12 cellular contexts compared by ENCODE assay signal in the genomic region with DNA sequence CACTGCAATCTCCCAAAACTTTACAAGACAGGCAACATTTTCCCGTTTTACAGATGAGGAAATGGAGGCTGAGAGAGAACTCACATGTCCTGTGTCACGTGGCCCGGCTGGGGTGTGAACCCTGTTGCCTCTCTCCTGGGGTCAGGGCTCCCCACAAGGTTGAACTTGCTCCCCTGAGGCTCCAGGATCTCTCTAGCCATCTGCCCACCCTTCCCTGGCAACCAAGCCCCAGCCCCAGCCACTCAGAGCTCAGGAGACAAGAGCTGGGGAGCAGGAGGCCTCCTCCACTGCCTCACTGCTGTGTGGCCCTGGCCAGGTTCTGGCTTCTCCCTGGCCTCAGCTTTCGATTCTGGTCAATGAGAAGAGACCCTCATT. TPM values are rescaled to one million over a fixed set of nuclear protein-coding genes. Genes with fewer than 3 reads are reported as not detected.
A peak's percentile ranks its signal among the peaks of the same experiment; 100 is the strongest.
DNase-seq lines count a peak whose midpoint lies in the region; ATAC-seq, FAIRE-seq and TF ChIP-seq lines count a peak whose summit lies in the region.
"Had no signal": no experiment of that assay in that cellular context is flagged by ENCODE, and none has a peak within 500 bp of the region (broad histone marks: within the 10 kb centered on the region; RNA-seq: fewer than 3 reads in every experiment).

No MANE protein-coding gene starts in this region.

- no peaks in the 10 kb centered on the region for H3F3A ChIP-seq in GM23338 (replicated peaks; ENCODE audit: low read depth)

- intact Hi-C loops in CD4-positive, alpha-beta memory T cell (cut with micrococcal nuclease): no loop called here
- intact Hi-C loops in natural killer cell (cut with micrococcal nuclease) (no loop called here), lower leg skin (cut with DNase I; ENCODE audit: low total_unique reads) (no loop called here)

- WGBS in lower leg skin, 2 donors: 60 to 64% methylated on average over 4 of the region's 4 CpGs

- H3K79me2 ChIP-seq in GM23338 (replicated peaks; ENCODE audit: insufficient read depth): no peaks in the 10 kb centered on the region

- peak overlapping the region; percentile 95 to 99 (median 98) for H3K27ac Mint-ChIP-seq in CD4-positive, alpha-beta memory T cell
- H3K27ac Mint-ChIP-seq in GM23338 (no peak overlapping the region), natural killer cell (peak overlapping the region; percentile 99 to 100)

- peaks cover 88 to 100% (median 96%) of the 10 kb centered on the region in 4 donors for H3K4me1 Mint-ChIP-seq in CD4-positive, alpha-beta memory T cell
- H3K4me1 Mint-ChIP-seq in GM23338: peaks cover 27% of the 10 kb centered on the region
- peaks cover 88 to 100% of the 10 kb centered on the region in 2 donors for H3K4me1 Mint-ChIP-seq in natural killer cell

- no peak overlapping the region for H3K4me2 ChIP-seq in GM23338

- TF ChIP-seq POLR2A in lower leg skin (IDR thresholded peaks at IDR 0.05): no peak
- no peak for TF ChIP-seq POLR2A in erythroblast (IDR thresholded peaks at IDR 0.05; ENCODE audit: low read length)
- TF ChIP-seq POLR2A in H54 (IDR thresholded peaks at IDR 0.05; ENCODE audit: low read depth, low read length): no peak

- H3K9me3 ChIP-seq in CD4-positive, alpha-beta memory T cell (ENCODE audit: control insufficient read depth in 1 of 2, low read length in 2 of 2): no peaks in the 10 kb centered on the region
- H3K9me3 ChIP-seq: prostate gland, SJCRH30 had no signal

- peak overlapping the region in 1 of 2 donors; percentile 12 for H3K4me3 ChIP-seq in CD4-positive, alpha-beta memory T cell (ENCODE audit: low read length in 2 of 2)
- H3K4me3 ChIP-seq in GM23338 (no peak overlapping the region), lower leg skin (ENCODE audit: low read depth, poor library complexity, severe bottlenecking) (no peak overlapping the region)
- H3K4me3 ChIP-seq: prostate gland, SJCRH30 had no signal

- no peak for DNase-seq in CD4-positive, alpha-beta memory T cell
- DNase-seq in GM23338 (ENCODE audit: low spot score): no peak
- no peak for DNase-seq in natural killer cell
- DNase-seq in lower leg skin (ENCODE audit: low spot score in 2 of 2): no peak
- DNase-seq in erythroblast (lab: John Stamatoyannopoulos, UW): no peak
- DNase-seq in H54 (ENCODE audit: insufficient read length, low spot score): no peak
- no peak for DNase-seq in SKM-1 treated with dmso at 0.1 percent for 144 hours (lab: John Stamatoyannopoulos, UW; ENCODE audit: unreplicated experiment)
- DNase-seq: activated CD8-positive, alpha-beta memory T cell treated with anti-CD3 and anti-CD28 coated beads for 24 hours; SJCRH30 had no signal

- peak overlapping the region; percentile 72 for H2AFZ ChIP-seq in GM23338

- no peaks in the 10 kb centered on the region for H3K9me2 ChIP-seq in GM23338 (ENCODE audit: insufficient read depth)

- ATAC-seq in GM23338 (no peak), natural killer cell (no peak)

- H3K4me3 Mint-ChIP-seq in CD4-positive, alpha-beta memory T cell: peak overlapping the region; percentile 69 to 98 (median 88)
- no peak overlapping the region for H3K4me3 Mint-ChIP-seq in GM23338
- peak overlapping the region; percentile 87 for H3K4me3 Mint-ChIP-seq in natural killer cell

- H3K36me3 Mint-ChIP-seq in CD4-positive, alpha-beta memory T cell: peaks cover 33 to 72% of the 10 kb centered on the region in 2 donors
- H3K36me3 Mint-ChIP-seq in GM23338 (ENCODE audit: low read depth) (no peaks in the 10 kb centered on the region), natural killer cell (no peaks in the 10 kb centered on the region)

- no peaks in the 10 kb centered on the region for H4K20me1 ChIP-seq in GM23338 (replicated peaks; ENCODE audit: insufficient read depth)

- peaks cover 0 to 2% (median 0%) of the 10 kb centered on the region in 8 donors for H3K9me3 Mint-ChIP-seq in CD4-positive, alpha-beta memory T cell
- H3K9me3 Mint-ChIP-seq in GM23338: no peaks in the 10 kb centered on the region
- no peaks in the 10 kb centered on the region for H3K9me3 Mint-ChIP-seq in natural killer cell

- H3K27ac ChIP-seq in CD4-positive, alpha-beta memory T cell (ENCODE audit: low read depth, low read length): peak overlapping the region; percentile 92
- no peak overlapping the region for H3K27ac ChIP-seq in GM23338 (ENCODE audit: low read depth)
- H3K27ac ChIP-seq in angular gyrus (ENCODE audit: low read depth, low read length): peak overlapping the region; percentile 37
- H3K27ac ChIP-seq: prostate gland, SJCRH30 had no signal

- CTCF ChIA-PET in CD4-positive, alpha-beta memory T cell (lab: Charles Lee; ENCODE audit: partially characterized antibody): interaction anchor here (1.3 to 18.5 kb wide), 4 partner anchors 11 to 36 kb away, joined by 3 to 270 read pairs (median 98); a partner anchor contains a TSS

- no peaks in the 10 kb centered on the region for H3K27me3 Mint-ChIP-seq in CD4-positive, alpha-beta memory T cell
- peaks cover 17% of the 10 kb centered on the region for H3K27me3 Mint-ChIP-seq in GM23338 (ENCODE audit: insufficient read depth, low read depth, poor library complexity)
- no peaks in the 10 kb centered on the region for H3K27me3 Mint-ChIP-seq in natural killer cell (ENCODE audit: low read depth in 2 of 2)

- H3K4me1 ChIP-seq in CD4-positive, alpha-beta memory T cell (ENCODE audit: insufficient read depth, low read length): peaks cover 100% of the 10 kb centered on the region
- H3K4me1 ChIP-seq in GM23338 (ENCODE audit: insufficient read depth): no peaks in the 10 kb centered on the region
- H3K4me1 ChIP-seq: prostate gland had no signal

- POLR2A ChIA-PET in CD4-positive, alpha-beta memory T cell (lab: Charles Lee; ENCODE audit: partially characterized antibody): interaction anchor here (0.8 to 37.5 kb wide), 4 partner anchors 10 to 37 kb away, joined by 4 to 1160 read pairs (median 587); a partner anchor contains a TSS

- FAIRE-seq in H54 (lab: Jason Lieb, UNC): no peak
- FAIRE-seq: keratinocyte had no signal

- no peaks in the 10 kb centered on the region for H3K27me3 ChIP-seq in CD4-positive, alpha-beta memory T cell (ENCODE audit: insufficient read depth, low read length)
- H3K27me3 ChIP-seq in GM23338 (ENCODE audit: insufficient read depth): no peaks in the 10 kb centered on the region
- H3K27me3 ChIP-seq: SJCRH30 had no signal

- TF ChIP-seq CTCF in GM23338 (conservative IDR thresholded peaks at IDR 0.05; ENCODE audit: low read depth in 2 of 2) (no peak), natural killer cell (IDR thresholded peaks at IDR 0.05) (no peak), lower leg skin (IDR thresholded peaks at IDR 0.05) (no peak)

- H3K36me3 ChIP-seq in CD4-positive, alpha-beta memory T cell (ENCODE audit: insufficient read depth, low read length): peaks cover 32% of the 10 kb centered on the region
- H3K36me3 ChIP-seq in GM23338 (ENCODE audit: insufficient read depth): no peaks in the 10 kb centered on the region
- H3K36me3 ChIP-seq: prostate gland, SJCRH30 had no signal

TF ChIP-seq in GM23338, 12 proteins besides CTCF, POLR2A, EP300 and RAD21 (continues in another document):
- TF ChIP-seq, protein P1, sequence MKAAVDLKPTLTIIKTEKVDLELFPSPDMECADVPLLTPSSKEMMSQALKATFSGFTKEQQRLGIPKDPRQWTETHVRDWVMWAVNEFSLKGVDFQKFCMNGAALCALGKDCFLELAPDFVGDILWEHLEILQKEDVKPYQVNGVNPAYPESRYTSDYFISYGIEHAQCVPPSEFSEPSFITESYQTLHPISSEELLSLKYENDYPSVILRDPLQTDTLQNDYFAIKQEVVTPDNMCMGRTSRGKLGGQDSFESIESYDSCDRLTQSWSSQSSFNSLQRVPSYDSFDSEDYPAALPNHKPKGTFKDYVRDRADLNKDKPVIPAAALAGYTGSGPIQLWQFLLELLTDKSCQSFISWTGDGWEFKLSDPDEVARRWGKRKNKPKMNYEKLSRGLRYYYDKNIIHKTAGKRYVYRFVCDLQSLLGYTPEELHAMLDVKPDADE (IDR thresholded peaks at IDR 0.05): no peak
- TF ChIP-seq ZNF114 (CRISPR knock-in tag; IDR thresholded peaks at IDR 0.05) (no peak), ZNF331 (CRISPR knock-in tag; IDR thresholded peaks at IDR 0.05; ENCODE audit: low read depth) (no peak), EZH2 (IDR thresholded peaks at IDR 0.05; ENCODE audit: low read depth, unreplicated experiment) (no peak)

RNA-seq across cellular contexts. Expression of a gene that starts 11.8 kb away (rescaled TPM):
- 100 to 1,000 TPM; 587 to 608 TPM for total RNA-seq in CD4-positive, alpha-beta memory T cell
- 100 to 1,000 TPM; 563 to 851 TPM for polyA plus RNA-seq in CD4-positive, alpha-beta memory T cell
- total RNA-seq in GM23338 (2014; rRNA removed; shearing (Covaris generic)): not detected in 2 replicates
- 0.21 and 1.0 TPM in 2 replicates for polyA plus RNA-seq in GM23338 (2016; fragmentation: Nextera tagmentation; extraction: Ambion mirVana)
- total RNA-seq in natural killer cell (100 to 1,000 TPM; 520 to 674 (median 533) TPM), lower leg skin (10 to 100 TPM in 3 of 4 donors, 1 to 10 TPM in 1; 8.7 to 21.5 (median 15.6) TPM)

RNA-seq across cellular contexts. Expression of a gene that starts 22.4 kb away (rescaled TPM):
- under 1 TPM in 1 of 2 experiments, not detected in 1; 0.12 TPM for total RNA-seq in CD4-positive, alpha-beta memory T cell
- polyA plus RNA-seq in CD4-positive, alpha-beta memory T cell: 1 to 10 TPM in 1 of 2 donors, under 1 TPM in 1; 0.53 to 1.2 TPM
- 0.31 TPM in 1 of 2 replicates, not detected in the other for total RNA-seq in GM23338 (2014; rRNA removed; shearing (Covaris generic))
- polyA plus RNA-seq in GM23338 (2016; fragmentation: Nextera tagmentation; extraction: Ambion mirVana): 0.08 and 0.21 TPM in 2 replicates
- total RNA-seq in natural killer cell (1 to 10 TPM in 2 of 3 donors, under 1 TPM in 1; 0.93 to 1.7 (median 1.2) TPM), lower leg skin (not detected)

Comparison
In these comparisons a context has a peak if more than half of its experiments do, and no peak if none do; other contexts are left out.
1. RNA of a gene that starts 11.8 kb away (total RNA-seq): 587 to 608 TPM in CD4-positive, alpha-beta memory T cell and 520 to 674 TPM in natural killer cell; 8.7 to 21.5 TPM in lower leg skin and not detected in GM23338; every median in the first group is over 10 times any median in the second.